Comparison of ENCODE assay signal across 24 cellular contexts in the genomic region with DNA sequence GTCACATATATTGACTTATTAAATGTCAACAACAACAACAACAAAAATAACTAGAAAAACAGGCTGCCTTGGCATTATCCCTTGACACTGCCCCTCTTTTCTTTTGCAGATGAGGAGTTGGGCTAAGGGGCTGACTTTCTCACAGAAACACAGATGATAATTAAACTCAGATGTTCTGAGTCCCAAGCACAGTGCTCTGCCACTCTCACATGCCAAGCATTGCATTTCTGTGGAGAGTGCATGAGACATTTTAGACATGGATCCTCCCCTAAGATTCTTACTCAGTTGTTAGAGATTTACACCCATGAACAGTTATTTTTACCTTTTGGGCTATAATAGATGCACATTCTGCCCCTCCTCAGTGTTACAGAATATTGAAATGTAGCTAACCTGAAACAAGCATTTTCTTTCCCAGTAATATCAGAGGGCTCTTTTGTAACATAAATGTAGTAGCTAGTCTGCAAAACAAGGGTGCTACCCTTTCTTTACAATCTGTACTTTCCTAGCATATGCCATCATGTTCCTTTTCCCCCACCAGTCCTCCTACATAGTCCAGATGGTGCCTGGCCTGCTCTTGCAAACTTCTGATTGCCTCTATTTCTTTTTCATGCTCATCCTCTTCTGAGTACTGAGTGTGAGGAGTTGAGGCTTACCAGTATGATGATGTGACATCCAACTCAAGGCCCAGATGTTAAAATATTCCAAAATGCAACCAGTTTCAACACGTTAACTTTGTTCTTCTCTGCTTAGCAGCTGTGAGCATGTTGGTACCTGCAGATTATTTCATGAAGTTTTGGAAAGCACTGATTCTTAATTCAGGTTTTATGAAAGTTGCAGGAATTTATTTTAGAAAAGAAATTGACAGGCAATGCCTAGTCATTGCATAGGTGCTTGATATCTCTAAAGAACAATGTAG.
DNase-seq lines count a peak whose midpoint lies in the region; ATAC-seq and TF ChIP-seq lines count a peak whose summit lies in the region.
"Had no signal": no experiment of that assay in that cellular context is flagged by ENCODE, and none has a peak within 500 bp of the region (broad histone marks: within the 10 kb centered on the region; RNA-seq: fewer than 3 reads in every experiment).

No MANE protein-coding gene starts in this region.

- H3K4me3 ChIP-seq in BJ (ENCODE audit: low read depth, low read length) (no peak overlapping the region), OCI-LY1 (ENCODE audit: low read depth, low read length, poor library complexity, severe bottlenecking) (no peak overlapping the region), neural progenitor cell (no peak overlapping the region), HAP-1 (no peak overlapping the region)
- H3K4me3 ChIP-seq: ascending aorta, right lobe of liver, thyroid gland had no signal

- H3K36me3 ChIP-seq in BJ (ENCODE audit: control insufficient read depth, insufficient read depth, low read length) (no peaks in the 10 kb centered on the region), OCI-LY1 (ENCODE audit: insufficient read depth, low read length) (no peaks in the 10 kb centered on the region), neural progenitor cell (no peaks in the 10 kb centered on the region), HAP-1 (replicated peaks) (no peaks in the 10 kb centered on the region)
- H3K36me3 ChIP-seq: ascending aorta, right lobe of liver, thyroid gland had no signal

- H3K9me3 ChIP-seq in OCI-LY1 (ENCODE audit: low read length) (no peaks in the 10 kb centered on the region), neural progenitor cell (ENCODE audit: low read depth) (no peaks in the 10 kb centered on the region), HAP-1 (no peaks in the 10 kb centered on the region)
- H3K9me3 ChIP-seq: ascending aorta, right lobe of liver, thyroid gland had no signal

- peak overlapping the region; percentile 14 for H3K27ac ChIP-seq in OCI-LY1 (ENCODE audit: low read depth, low read length, poor library complexity, severe bottlenecking)
- H3K27ac ChIP-seq in epithelial cell of prostate: no peak overlapping the region
- H3K27ac ChIP-seq in neural progenitor cell: no peak overlapping the region
- H3K27ac ChIP-seq: ascending aorta, HL-60, right lobe of liver, thyroid gland had no signal

- H4K20me1 ChIP-seq in OCI-LY1 (ENCODE audit: insufficient read depth, low read length) (no peaks in the 10 kb centered on the region), neural progenitor cell (ENCODE audit: low read depth) (no peaks in the 10 kb centered on the region)

- no peak overlapping the region for H3K4me3 Mint-ChIP-seq in neural progenitor cell
- H3K4me3 Mint-ChIP-seq: activated naive CD4-positive, alpha-beta T cell treated with anti-CD3 and anti-CD28 coated beads, Interleukin-2, amount 10 ng/mL, durations not matched to agents 7 days and 5 days; IgD-negative memory B cell; nephron; T-cell had no signal

- H3K9ac ChIP-seq in OCI-LY1 (ENCODE audit: low read length) (no peak overlapping the region), neural progenitor cell (no peak overlapping the region)

- TF ChIP-seq CTCF in BJ (IDR thresholded peaks at IDR 0.05; ENCODE audit: insufficient read depth, low read depth, low read length): no peak
- no peak for TF ChIP-seq CTCF in OCI-LY1 (IDR thresholded peaks at IDR 0.05; ENCODE audit: low read length)
- TF ChIP-seq CTCF in neural progenitor cell (IDR thresholded peaks at IDR 0.05): no peak

- H3K4me1 ChIP-seq in OCI-LY1 (ENCODE audit: insufficient read depth, low read length, severe bottlenecking): peaks cover 37% of the 10 kb centered on the region
- peaks cover 11% of the 10 kb centered on the region for H3K4me1 ChIP-seq in neural progenitor cell
- no peaks in the 10 kb centered on the region for H3K4me1 ChIP-seq in HAP-1
- H3K4me1 ChIP-seq: ascending aorta, right lobe of liver had no signal

- H2AFZ ChIP-seq in OCI-LY1 (ENCODE audit: low read length): no peak overlapping the region
- peak overlapping the region; percentile 40 for H2AFZ ChIP-seq in neural progenitor cell (replicated peaks)

- H3K4me1 Mint-ChIP-seq in neural progenitor cell: peaks cover 8% of the 10 kb centered on the region
- H3K4me1 Mint-ChIP-seq: activated naive CD4-positive, alpha-beta T cell treated with anti-CD3 and anti-CD28 coated beads, Interleukin-2, amount 10 ng/mL, durations not matched to agents 7 days and 5 days; T-cell had no signal

- DNase-seq in BJ (ENCODE audit: low read depth) (peak; percentile 19), epithelial cell of prostate (ENCODE audit: low read depth, low spot score) (peak; percentile 20), neural progenitor cell (ENCODE audit: low spot score) (no peak), HAP-1 (ENCODE audit: low spot score in 2 of 2) (no peak), mucosa of gallbladder (ENCODE audit: low spot score) (no peak)
- DNase-seq: activated CD4-positive, alpha-beta T cell treated with anti-CD3 and anti-CD28 coated beads for 1 hour; activated naive CD4-positive, alpha-beta T cell treated with anti-CD3 and anti-CD28 coated beads, Interleukin-2, amount 10 ng/mL, durations not matched to agents 7 days and 5 days; activated T-cell treated with anti-CD3 and anti-CD28 coated beads, Interleukin-2, amount 50 U/mL, for 48 hours; AML-193; foreskin melanocyte; left cardiac atrium; mesendoderm; NCI-H1417 treated with DMSO at 0.1 percent for 48 hours; NCI-H526; right lobe of liver; T-cell; thyroid gland had no signal

- H3K9me3 Mint-ChIP-seq in neural progenitor cell: no peaks in the 10 kb centered on the region
- H3K9me3 Mint-ChIP-seq: activated naive CD4-positive, alpha-beta T cell treated with anti-CD3 and anti-CD28 coated beads, Interleukin-2, amount 10 ng/mL, durations not matched to agents 7 days and 5 days; IgD-negative memory B cell; nephron; T-cell had no signal

- CTCF ChIA-PET in BJ (lab: Yijun Ruan, JAX): no interaction called here

- no peaks in the 10 kb centered on the region for H3K79me2 ChIP-seq in OCI-LY1 (ENCODE audit: insufficient read depth, low read length)
- H3K79me2 ChIP-seq in neural progenitor cell (ENCODE audit: low read depth): no peaks in the 10 kb centered on the region

- H3K27me3 ChIP-seq in BJ (ENCODE audit: control insufficient read depth, insufficient read depth, low read length): no peaks in the 10 kb centered on the region
- no peaks in the 10 kb centered on the region for H3K27me3 ChIP-seq in OCI-LY1 (ENCODE audit: insufficient read depth, low read length)
- H3K27me3 ChIP-seq in neural progenitor cell: no peaks in the 10 kb centered on the region
- peaks cover 10% of the 10 kb centered on the region; the same call in 1 of the 2 replicates for H3K27me3 ChIP-seq in HAP-1 (ENCODE audit: low read depth)
- H3K27me3 ChIP-seq: ascending aorta, right lobe of liver, thyroid gland had no signal

- POLR2A ChIA-PET in BJ (lab: Charles Lee): interaction anchor here (0.7 kb wide), 1 partner anchor 48 kb away, joined by 5 read pairs; no protein-coding TSS in a partner anchor

- H3K27me3 Mint-ChIP-seq in neural progenitor cell (ENCODE audit: insufficient read depth, low read depth): no peaks in the 10 kb centered on the region
- H3K27me3 Mint-ChIP-seq: activated naive CD4-positive, alpha-beta T cell treated with anti-CD3 and anti-CD28 coated beads, Interleukin-2, amount 10 ng/mL, durations not matched to agents 7 days and 5 days; IgD-negative memory B cell; T-cell had no signal

- H3F3A ChIP-seq in OCI-LY1 (ENCODE audit: insufficient read depth, low read length) (no peaks in the 10 kb centered on the region), neural progenitor cell (ENCODE audit: low read depth) (no peaks in the 10 kb centered on the region)

- H3K36me3 Mint-ChIP-seq in neural progenitor cell: no peaks in the 10 kb centered on the region
- H3K36me3 Mint-ChIP-seq: activated naive CD4-positive, alpha-beta T cell treated with anti-CD3 and anti-CD28 coated beads, Interleukin-2, amount 10 ng/mL, durations not matched to agents 7 days and 5 days had no signal

- no peak overlapping the region for H3K27ac Mint-ChIP-seq in neural progenitor cell
- H3K27ac Mint-ChIP-seq: activated naive CD4-positive, alpha-beta T cell treated with anti-CD3 and anti-CD28 coated beads, Interleukin-2, amount 10 ng/mL, durations not matched to agents 7 days and 5 days; T-cell had no signal

- H3K4me2 ChIP-seq in OCI-LY1 (ENCODE audit: low read length) (no peak overlapping the region), neural progenitor cell (no peak overlapping the region)

- in situ Hi-C loops in HAP-1 (cut with MboI; ENCODE audit: low sequenced_read_pairs): no loop called here

- ATAC-seq in GM18870 (IDR thresholded peaks at IDR 0.05; ENCODE audit: unreplicated experiment) (no peak), GM21825 (IDR thresholded peaks at IDR 0.05; ENCODE audit: unreplicated experiment) (no peak)
- ATAC-seq: left cardiac atrium, T-cell had no signal

- no peaks in the 10 kb centered on the region for H3K9me2 ChIP-seq in OCI-LY1 (ENCODE audit: low read depth, low read length)

Comparison
In these comparisons a context has a peak if more than half of its experiments do, and no peak if none do; other contexts are left out.
1. DNase-seq: peak in BJ (single experiment) and epithelial cell of prostate (single experiment); none in neural progenitor cell (single experiment), HAP-1 (0 of 2) and mucosa of gallbladder (single experiment).